ENCODE assay signal across 36 cellular contexts in genomic region chr5:24073097-24073496, GRCh38.
"Had no signal": no experiment of that assay in that cellular context is flagged by ENCODE, and none has a peak within 500 bp of the region (broad histone marks: within the 10 kb centered on the region; RNA-seq: fewer than 3 reads in every experiment).

No MANE protein-coding gene starts in this region.

- H3K27ac ChIP-seq: brain microvascular endothelial cell, cardiac muscle cell, PC-9, WERI-Rb-1 had no signal

- H3K4me2 ChIP-seq: PC-9 had no signal

- H3K4me3 Mint-ChIP-seq: activated CD4-positive, alpha-beta memory T cell treated with anti-CD3 and anti-CD28 coated beads, Interleukin-2, amount 10 ng/mL, durations not matched to agents 7 days and 5 days; activated CD8-positive, alpha-beta memory T cell treated with anti-CD3 and anti-CD28 coated beads, Interleukin-2, amount 10 ng/mL, durations not matched to agents 7 days and 5 days; activated naive CD4-positive, alpha-beta T cell treated with anti-CD3 and anti-CD28 coated beads, Interleukin-2, amount 10 ng/mL, durations not matched to agents 7 days and 5 days; activated naive CD8-positive, alpha-beta T cell; activated naive CD8-positive, alpha-beta T cell treated with anti-CD3 and anti-CD28 coated beads, Interleukin-2, amount 50 U/mL, for 24 hours; central memory CD8-positive, alpha-beta T cell had no signal

- H3K4me3 ChIP-seq: cardiac muscle cell, PC-9 had no signal

- H3K36me3 Mint-ChIP-seq: activated CD8-positive, alpha-beta memory T cell treated with anti-CD3 and anti-CD28 coated beads, Interleukin-2, amount 10 ng/mL, durations not matched to agents 7 days and 5 days; activated naive CD4-positive, alpha-beta T cell treated with anti-CD3 and anti-CD28 coated beads, Interleukin-2, amount 10 ng/mL, durations not matched to agents 7 days and 5 days; activated naive CD8-positive, alpha-beta T cell had no signal

- H3K27me3 Mint-ChIP-seq: activated CD4-positive, alpha-beta memory T cell treated with anti-CD3 and anti-CD28 coated beads, Interleukin-2, amount 10 ng/mL, durations not matched to agents 7 days and 5 days; activated CD8-positive, alpha-beta memory T cell treated with anti-CD3 and anti-CD28 coated beads, Interleukin-2, amount 10 ng/mL, durations not matched to agents 7 days and 5 days; activated naive CD4-positive, alpha-beta T cell treated with anti-CD3 and anti-CD28 coated beads, Interleukin-2, amount 10 ng/mL, durations not matched to agents 7 days and 5 days; activated naive CD8-positive, alpha-beta T cell; activated naive CD8-positive, alpha-beta T cell treated with anti-CD3 and anti-CD28 coated beads, Interleukin-2, amount 50 U/mL, for 24 hours; central memory CD8-positive, alpha-beta T cell had no signal

- H3K27me3 ChIP-seq: brain microvascular endothelial cell, cardiac muscle cell had no signal

- H2AFZ ChIP-seq: PC-9 had no signal

- H3K27ac Mint-ChIP-seq: activated CD4-positive, alpha-beta memory T cell treated with anti-CD3 and anti-CD28 coated beads, Interleukin-2, amount 10 ng/mL, durations not matched to agents 7 days and 5 days; activated CD8-positive, alpha-beta memory T cell treated with anti-CD3 and anti-CD28 coated beads, Interleukin-2, amount 10 ng/mL, durations not matched to agents 7 days and 5 days; activated naive CD4-positive, alpha-beta T cell treated with anti-CD3 and anti-CD28 coated beads, Interleukin-2, amount 10 ng/mL, durations not matched to agents 7 days and 5 days; activated naive CD8-positive, alpha-beta T cell; activated naive CD8-positive, alpha-beta T cell treated with anti-CD3 and anti-CD28 coated beads, Interleukin-2, amount 50 U/mL, for 24 hours had no signal

- ATAC-seq: activated CD8-positive, alpha-beta memory T cell treated with anti-CD3 and anti-CD28 coated beads, Interleukin-2, amount 10 ng/mL, durations not matched to agents 7 days and 5 days; activated naive CD8-positive, alpha-beta T cell treated with anti-CD3 and anti-CD28 coated beads, Interleukin-2, amount 50 U/mL, for 24 hours had no signal

- H3K4me1 Mint-ChIP-seq: activated CD4-positive, alpha-beta memory T cell treated with anti-CD3 and anti-CD28 coated beads, Interleukin-2, amount 10 ng/mL, durations not matched to agents 7 days and 5 days; activated CD8-positive, alpha-beta memory T cell treated with anti-CD3 and anti-CD28 coated beads, Interleukin-2, amount 10 ng/mL, durations not matched to agents 7 days and 5 days; activated naive CD4-positive, alpha-beta T cell treated with anti-CD3 and anti-CD28 coated beads, Interleukin-2, amount 10 ng/mL, durations not matched to agents 7 days and 5 days; activated naive CD8-positive, alpha-beta T cell treated with anti-CD3 and anti-CD28 coated beads, Interleukin-2, amount 50 U/mL, for 24 hours; central memory CD8-positive, alpha-beta T cell had no signal

- H3K36me3 ChIP-seq: brain microvascular endothelial cell, cardiac muscle cell, WERI-Rb-1 had no signal

- DNase-seq: activated CD4-positive, alpha-beta memory T cell treated with anti-CD3 and anti-CD28 coated beads, Interleukin-2, amount 10 ng/mL, durations not matched to agents 7 days and 5 days; activated CD4-positive, alpha-beta T cell treated with anti-CD3 and anti-CD28 coated beads for 1 hour; activated CD4-positive, alpha-beta T cell treated with anti-CD3 and anti-CD28 coated beads for 48 hours; activated CD4-positive, CD25-positive, alpha-beta regulatory T cell; activated CD8-positive, alpha-beta memory T cell treated with anti-CD3 and anti-CD28 coated beads for 24 hours; activated CD8-positive, alpha-beta memory T cell treated with anti-CD3 and anti-CD28 coated beads, Interleukin-2, amount 10 ng/mL, durations not matched to agents 7 days and 5 days; activated CD8-positive, alpha-beta memory T cell treated with anti-CD3 and anti-CD28 coated beads, Interleukin-2, amount 50 U/mL, for 48 hours; activated effector memory CD4-positive, alpha-beta T cell treated with Interleukin-2 at 50 U/mL for 16 hours; activated naive CD4-positive, alpha-beta T cell treated with anti-CD3 and anti-CD28 coated beads, Interleukin-2, amount 10 ng/mL, durations not matched to agents 7 days and 5 days; activated naive CD8-positive, alpha-beta T cell treated with anti-CD3 and anti-CD28 coated beads, Interleukin-2, amount 50 U/mL, for 24 hours; activated T-cell treated with anti-CD3 and anti-CD28 coated beads, Interleukin-2, amount 50 U/mL, for 48 hours; anterior cingulate cortex; brain microvascular endothelial cell; Kasumi-1; KG1; NCI-H1092 treated with DMSO at 0.1 percent for 48 hours; NCI-H1417 treated with DMSO at 0.1 percent for 48 hours; NCI-H187 treated with DMSO at 0.1 percent for 48 hours; NCI-H2081; NCI-H2171 treated with DMSO at 0.1 percent for 48 hours; NCI-H2227 treated with DMSO at 0.1 percent for 48 hours; NCI-H446; NCI-H510A treated with DMSO at 0.1 percent for 48 hours; NCI-H526 treated with DMSO at 0.1 percent for 48 hours; NCI-H82; NK-92 treated with Interleukin-12 subunit alpha and Interleukin-12 subunit beta, amount 100 ng/mL, for 24 hours; PC-9; Right ventricle myocardium superior; SW 1271; T-helper 1 cell; T-helper 2 cell; T-helper 9 cell; WERI-Rb-1 had no signal
